2 cellular contexts compared by ENCODE assay signal in the genomic region with DNA sequence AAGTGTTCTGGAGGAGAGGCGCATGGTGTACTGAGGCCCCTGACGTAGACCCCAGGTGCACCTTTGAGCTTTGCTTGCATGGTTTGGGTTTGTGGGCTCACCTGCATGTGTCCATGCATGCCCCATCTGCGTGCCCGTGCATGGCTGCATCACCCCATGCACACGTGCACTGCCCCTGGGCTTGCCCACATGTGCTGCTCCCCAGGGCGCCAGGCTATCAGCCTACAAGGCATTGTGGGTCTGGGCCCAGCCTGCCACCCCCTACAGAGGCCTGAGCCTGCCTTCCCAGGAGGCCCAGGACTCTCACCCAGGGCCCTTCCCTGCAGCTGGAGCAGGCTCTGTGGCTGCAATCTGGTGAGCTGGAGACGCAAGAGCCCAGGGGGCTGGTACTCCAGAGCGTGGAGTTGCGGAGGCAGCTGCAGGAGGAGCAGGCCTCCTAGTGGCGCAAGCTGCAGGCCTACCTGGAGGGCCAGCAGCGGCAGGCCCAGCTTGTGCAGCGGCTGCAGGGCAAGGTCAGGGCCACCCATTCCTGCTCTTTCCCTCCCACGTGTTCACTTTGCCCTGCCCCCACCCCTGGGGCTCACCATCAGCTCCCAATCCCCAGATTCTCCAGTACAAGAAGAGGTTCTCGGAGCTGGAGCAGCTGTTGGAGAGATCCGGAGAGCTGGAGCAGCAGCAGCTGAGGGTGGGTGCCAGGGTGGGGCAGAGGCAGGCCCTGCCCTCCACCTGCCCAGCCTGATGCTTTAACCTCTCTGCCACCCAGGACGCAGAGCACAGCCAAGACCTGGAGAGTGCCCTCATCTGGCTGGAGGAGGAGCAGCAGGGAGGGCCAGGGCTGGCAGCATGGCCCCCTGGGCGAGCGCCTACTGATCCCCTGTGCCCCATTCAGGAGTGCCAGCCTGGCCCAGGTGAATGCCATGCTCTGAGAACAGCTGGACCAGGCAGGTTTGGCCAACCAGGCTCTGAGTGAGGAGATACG. TPM values are rescaled to one million over a fixed set of nuclear protein-coding genes. Genes with fewer than 3 reads are reported as not detected.
"Had no signal": no experiment of that assay in that cellular context is flagged by ENCODE, and none has a peak within 500 bp of the region (broad histone marks: within the 10 kb centered on the region; RNA-seq: fewer than 3 reads in every experiment).

No MANE protein-coding gene starts in this region.

RNA-seq across cellular contexts. Expression of gene RNU1-4, which starts 9.9 kb away (rescaled TPM):
- total RNA-seq: right atrium auricular region had no signal
- polyA plus RNA-seq: thymus had no signal
